ENCODE assay signal across 8 cellular contexts in the genomic region with DNA sequence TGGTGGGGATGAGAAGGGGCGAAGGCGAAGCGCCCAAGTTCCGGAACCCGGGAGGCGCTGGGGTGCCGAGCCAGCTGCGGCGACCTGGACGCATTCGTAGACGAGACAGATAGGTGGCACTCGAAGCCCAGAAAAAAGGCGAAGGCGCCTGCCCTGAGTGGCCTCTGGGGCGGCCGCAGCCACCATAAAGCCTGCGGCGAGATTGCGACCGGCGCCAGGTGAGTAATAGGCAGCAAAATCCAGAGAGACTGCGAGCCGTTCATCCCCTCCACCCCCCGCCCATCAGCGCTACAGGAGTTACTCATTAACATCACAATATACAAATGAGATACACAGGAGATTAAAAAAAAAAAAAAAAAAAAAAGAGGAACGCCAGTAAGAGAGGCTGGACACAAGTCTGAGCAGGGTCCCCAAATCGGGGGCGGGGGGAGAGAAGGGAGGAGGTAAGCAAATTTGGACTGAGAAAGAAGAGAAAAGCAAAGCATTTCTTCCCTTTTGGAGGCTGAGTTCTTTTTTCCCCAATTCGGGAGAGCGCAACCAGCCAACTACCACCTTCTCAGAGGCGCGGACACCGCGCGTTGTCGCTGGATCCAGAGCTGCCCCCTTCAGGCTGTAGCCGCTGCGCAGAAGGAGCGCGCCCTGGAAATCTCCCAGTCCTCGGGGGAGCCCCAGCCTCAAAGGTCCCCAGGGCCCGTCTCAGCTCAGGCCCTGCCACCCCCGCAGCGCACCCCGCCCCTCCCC. TPM values are rescaled to one million over a fixed set of nuclear protein-coding genes. Genes with fewer than 3 reads are reported as not detected.
A peak's percentile ranks its signal among the peaks of the same experiment; 100 is the strongest.
DNase-seq lines count a peak whose midpoint lies in the region; ATAC-seq and TF ChIP-seq lines count a peak whose summit lies in the region.

No MANE protein-coding gene starts in this region.

- DNase-seq in HT1080 (ENCODE audit: low read depth), result peak; percentile 86
- DNase-seq in SK-MEL-5 (ENCODE audit: low read depth, low spot score), result peak; percentile 78
- DNase-seq in fibroblast of pulmonary artery (ENCODE audit: low read depth), result peak; percentile 81
- DNase-seq in myocyte (ENCODE audit: low read depth), result peak; percentile 81
- DNase-seq in GM19238 (ENCODE audit: insufficient read length, low spot score), result no peak
- DNase-seq in stimulated activated naive CD4-positive, alpha-beta T cell treated with Interleukin-2 at 50 U/mL for 16 hours (lab: John Stamatoyannopoulos, UW), result no peak
- no peak for DNase-seq in T-helper 17 cell

- H3K9me2 ChIP-seq in DOHH2 (replicated peaks; ENCODE audit: control insufficient read depth, low read length), result no peaks in the 10 kb centered on the region

- in situ Hi-C loops in SK-MEL-5 (cut with HindIII; ENCODE audit: low pct_unique_long_range_greater_than_20kb, low sequenced_read_pairs), result no loop called here

- H3K4me1 ChIP-seq in DOHH2 (ENCODE audit: control insufficient read depth, low read length), result no peaks in the 10 kb centered on the region

- H3K4me3 ChIP-seq in DOHH2 (ENCODE audit: low read length) (no peak overlapping the region), fibroblast of pulmonary artery (replicated peaks; ENCODE audit: low read depth, low read length) (peak overlapping the region; percentile 61)

- no peaks in the 10 kb centered on the region for H4K20me1 ChIP-seq in DOHH2 (ENCODE audit: control insufficient read depth, insufficient read depth, low read depth, low read length)

- H3K36me3 ChIP-seq in DOHH2 (ENCODE audit: control insufficient read depth, low read length), result no peaks in the 10 kb centered on the region

- no peak overlapping the region for H3K4me2 ChIP-seq in DOHH2 (ENCODE audit: low read length)

- TF ChIP-seq CTCF in DOHH2 (IDR thresholded peaks at IDR 0.05; ENCODE audit: low read depth, low read length, poor library complexity, severe bottlenecking) (peak; percentile 28), fibroblast of pulmonary artery (IDR thresholded peaks at IDR 0.05; ENCODE audit: low read length, missing control alignments) (peak; percentile 51)

- H3K9me3 ChIP-seq in DOHH2 (ENCODE audit: control insufficient read depth, insufficient read depth, low read length) (no peaks in the 10 kb centered on the region), T-helper 17 cell (ENCODE audit: control insufficient read depth, low read length, poor library complexity, severe bottlenecking) (no peaks in the 10 kb centered on the region)

- ATAC-seq in T-helper 17 cell, result no peak

- H3K27ac ChIP-seq in DOHH2 (ENCODE audit: low read depth, low read length), result no peak overlapping the region

- no peaks in the 10 kb centered on the region for H3K4me1 Mint-ChIP-seq in T-helper 17 cell

- no peak overlapping the region for H3K4me3 Mint-ChIP-seq in T-helper 17 cell

- no peak overlapping the region for H3K27ac Mint-ChIP-seq in T-helper 17 cell

- H3K36me3 Mint-ChIP-seq in T-helper 17 cell (ENCODE audit: low read depth), result no peaks in the 10 kb centered on the region

- peaks cover 31% of the 10 kb centered on the region for H3K27me3 ChIP-seq in DOHH2 (ENCODE audit: control insufficient read depth, low read length)

- no peaks in the 10 kb centered on the region for H3K79me2 ChIP-seq in DOHH2 (ENCODE audit: control insufficient read depth, low read length)

- H3K27me3 Mint-ChIP-seq in T-helper 17 cell, result peaks cover 68% of the 10 kb centered on the region

- H3F3A ChIP-seq in DOHH2 (ENCODE audit: control insufficient read depth, insufficient read depth), result no peaks in the 10 kb centered on the region

RNA-seq across cellular contexts. Expression of gene TBX3, which starts 15.7 kb away (rescaled TPM):
- total RNA-seq in HT1080 (2014; rRNA removed; shearing (Covaris generic)), result 17.2 and 18.4 TPM in 2 replicates
- polyA plus RNA-seq in HT1080 (2015; cell fraction: cytosol; rRNA removed), result 11.8 and 13.6 TPM in 2 replicates
- 68.3 and 69.5 TPM in 2 replicates for polyA plus RNA-seq in HT1080 (2015; cell fraction: nucleus; rRNA removed)
- 3.3 and 3.6 TPM in 2 replicates for total RNA-seq in SK-MEL-5 (2014; rRNA removed; shearing (Covaris generic))
- 8.3 and 9.1 TPM in 2 replicates for polyA plus RNA-seq in SK-MEL-5 (2015; cell fraction: cytosol; rRNA removed)
- 28.3 and 42.9 TPM in 2 replicates for polyA plus RNA-seq in SK-MEL-5 (2015; cell fraction: nucleus; rRNA removed)
- 7.0 and 8.8 TPM in 2 replicates for total RNA-seq in myocyte
- polyA plus RNA-seq in myocyte (2012), result 1.2 TPM
- total RNA-seq in T-helper 17 cell, result under 1 TPM in 1 of 2 donors, not detected in 1; 0.10 TPM

Comparison
In these comparisons a context has a peak if more than half of its experiments do, and no peak if none do; other contexts are left out.
1. DNase-seq: peak in HT1080 (single experiment), SK-MEL-5 (single experiment), fibroblast of pulmonary artery (single experiment) and myocyte (single experiment); none in GM19238 (single experiment), stimulated activated naive CD4-positive, alpha-beta T cell treated with Interleukin-2 at 50 U/mL for 16 hours (single experiment) and T-helper 17 cell (0 of 3).